8 cellular contexts compared by ENCODE assay signal in genomic region chr6:45377555-45378323, GRCh38. TPM values are rescaled to one million over a fixed set of nuclear protein-coding genes. Genes with fewer than 3 reads are reported as not detected.
DNase-seq lines count a peak whose midpoint lies in the region; ATAC-seq, FAIRE-seq and TF ChIP-seq lines count a peak whose summit lies in the region.

Gene SUPT3H (minus strand): TSS chr6:45377934.

- peaks cover 16% of the 10 kb centered on the region for H3K36me3 Mint-ChIP-seq in central memory CD8-positive, alpha-beta T cell (ENCODE audit: insufficient read depth)

- H3K9me3 Mint-ChIP-seq in central memory CD8-positive, alpha-beta T cell = no peaks in the 10 kb centered on the region

- peak within 1 kb of the TSS; percentile 94 to 96 for H3K27ac ChIP-seq in kidney (ENCODE audit: low read depth in 2 of 2, low read length in 2 of 2)

- TF ChIP-seq CTCF in AG09309 (IDR thresholded peaks at IDR 0.05; ENCODE audit: control insufficient read depth, insufficient read depth, low read depth, low read length, missing control alignments) = peak; percentile 20
- TF ChIP-seq CTCF in kidney (IDR thresholded peaks at IDR 0.05; ENCODE audit: borderline replicate concordance, extremely low read depth, insufficient read depth) = no peak

- H3K27ac Mint-ChIP-seq in central memory CD8-positive, alpha-beta T cell (ENCODE audit: low read depth) = peak within 1 kb of the TSS; percentile 97

- H3K4me3 ChIP-seq in AG09309 (ENCODE audit: control insufficient read depth, low read depth, low read length) (peak within 1 kb of the TSS; percentile 67), kidney (ENCODE audit: low read length in 2 of 2) (peak within 1 kb of the TSS; percentile 65 to 99)

- intact Hi-C loops in kidney (cut with DNase I) = no loop called here

- ATAC-seq in GM18907 (IDR thresholded peaks at IDR 0.05; ENCODE audit: unreplicated experiment) (peak; percentile 94), HG03139 (IDR thresholded peaks at IDR 0.05; ENCODE audit: unreplicated experiment) (peak; percentile 88)
- peak; percentile 83 to 87 for ATAC-seq in activated CD4-positive, CD25-positive, alpha-beta regulatory T cell treated with anti-CD3 and anti-CD28 coated beads, Interleukin-2, amount 50 U/mL, for 24 hours
- ATAC-seq in central memory CD8-positive, alpha-beta T cell (replicated peaks; ENCODE audit: extremely low read depth, poor library complexity, severe bottlenecking) = peak; percentile 84

- no peaks in the 10 kb centered on the region for H3K36me3 ChIP-seq in kidney (ENCODE audit: control insufficient read depth in 1 of 2, insufficient read depth in 2 of 2, low read length in 2 of 2)

- no peaks in the 10 kb centered on the region for H3K27me3 Mint-ChIP-seq in central memory CD8-positive, alpha-beta T cell

- H3K4me3 Mint-ChIP-seq in central memory CD8-positive, alpha-beta T cell = peak within 1 kb of the TSS; percentile 95

- no peaks in the 10 kb centered on the region for H3K9me3 ChIP-seq in kidney (ENCODE audit: control insufficient read depth in 1 of 2, low read length in 2 of 2)

- peaks cover 25% of the 10 kb centered on the region for H3K4me1 Mint-ChIP-seq in central memory CD8-positive, alpha-beta T cell

- FAIRE-seq in kidney (lab: Jason Lieb, UNC) = no peak

- DNase-seq in AG09309 (ENCODE audit: low read depth) (peak; percentile 57), NCI-H226 (peak; percentile 93), kidney (peak; percentile 97)
- peak; percentile 72 to 83 for DNase-seq in central memory CD8-positive, alpha-beta T cell (ENCODE audit: low spot score in 2 of 2)
- DNase-seq in stimulated activated CD4-positive, alpha-beta T cell treated with anti-CD3 and anti-CD28 coated beads, Interleukin-15, amount 100 ng/mL, for 1 hour (ENCODE audit: low read depth in 1 of 2, low spot score in 1 of 2) = peak; percentile 76 to 90

- H3K9ac ChIP-seq in kidney (ENCODE audit: low read length in 2 of 2) = peak within 1 kb of the TSS; percentile 97 to 99

- peaks cover 2 to 3% of the 10 kb centered on the region in 2 donors for H3K4me1 ChIP-seq in kidney (ENCODE audit: control insufficient read depth in 1 of 2, insufficient read depth in 1 of 2, low read depth in 1 of 2, low read length in 2 of 2)

RNA-seq across cellular contexts. Expression of gene SUPT3H, which starts in this region (rescaled TPM):
- total RNA-seq in kidney = 10.1 TPM
- 12.5 TPM for polyA plus RNA-seq in kidney (ENCODE audit: insufficient read depth, low read depth, low replicate concordance)

Comparison
In these comparisons a context has a peak if more than half of its experiments do, and no peak if none do; other contexts are left out.
1. Peak in every context shown above with its lines: DNase-seq, ATAC-seq, H3K4me3 ChIP-seq and H3K27ac ChIP-seq.